Comparison of ENCODE assay signal across 21 cellular contexts in the genomic region with DNA sequence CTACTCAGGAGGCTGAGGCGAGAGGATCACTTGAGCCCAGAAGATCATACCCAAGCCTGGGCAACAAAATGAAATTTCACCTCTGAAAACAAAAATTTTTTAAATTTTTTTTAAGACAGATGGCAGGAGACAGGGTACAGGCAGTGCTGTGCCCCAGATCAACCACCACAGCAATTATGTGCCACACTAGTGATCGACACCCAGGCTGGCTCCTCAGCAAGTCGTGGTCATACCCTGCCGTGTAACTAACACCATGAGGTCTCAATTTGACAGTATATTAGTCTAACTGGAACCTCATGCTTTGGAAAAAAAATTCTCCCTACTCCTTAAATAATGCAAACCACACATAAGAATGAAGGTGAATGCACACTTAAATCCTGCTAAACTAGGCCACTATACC. TPM values are rescaled to one million over a fixed set of nuclear protein-coding genes. Genes with fewer than 3 reads are reported as not detected.
DNase-seq lines count a peak whose midpoint lies in the region; ATAC-seq, FAIRE-seq and TF ChIP-seq lines count a peak whose summit lies in the region.
"Had no signal": no experiment of that assay in that cellular context is flagged by ENCODE, and none has a peak within 500 bp of the region (broad histone marks: within the 10 kb centered on the region; RNA-seq: fewer than 3 reads in every experiment).

No MANE protein-coding gene starts in this region.

- POLR2A ChIA-PET in CD8-positive, alpha-beta memory T cell (lab: Charles Lee), result no interaction called here

- DNase-seq in CD4-positive, CD25-positive, alpha-beta regulatory T cell, result no peak
- DNase-seq in CD8-positive, alpha-beta memory T cell, result no peak
- DNase-seq in aorta (no peak), RCC 7860 (ENCODE audit: low spot score) (no peak)
- DNase-seq: activated naive CD8-positive, alpha-beta T cell treated with anti-CD3 and anti-CD28 coated beads, Interleukin-2, amount 10 ng/mL, durations not matched to agents 7 days and 5 days; DMS53; HCEC 1CT; kidney glomerular epithelial cell; NCI-H146; NCI-H446 treated with DMSO at 0.1 percent for 48 hours; Right ventricle myocardium superior; stimulated activated CD4-positive, alpha-beta T cell treated with anti-CD3 and anti-CD28 coated beads, Interleukin-4, amount 100 ng/mL, for 1 hour; T1000; tibial artery had no signal

- no peaks in the 10 kb centered on the region for H3K27me3 Mint-ChIP-seq in CD4-positive, CD25-positive, alpha-beta regulatory T cell
- H3K27me3 Mint-ChIP-seq in CD8-positive, alpha-beta memory T cell, result no peaks in the 10 kb centered on the region
- H3K27me3 Mint-ChIP-seq in activated naive CD8-positive, alpha-beta T cell, result no peaks in the 10 kb centered on the region
- no peaks in the 10 kb centered on the region for H3K27me3 Mint-ChIP-seq in nephron (ENCODE audit: low read depth)
- H3K27me3 Mint-ChIP-seq: activated naive CD8-positive, alpha-beta T cell treated with anti-CD3 and anti-CD28 coated beads, Interleukin-2, amount 10 ng/mL, durations not matched to agents 7 days and 5 days had no signal

- H3K4me3 Mint-ChIP-seq in CD4-positive, CD25-positive, alpha-beta regulatory T cell, result no peak overlapping the region
- H3K4me3 Mint-ChIP-seq in CD8-positive, alpha-beta memory T cell, result peak overlapping the region in 2 of 7 donors; percentile 9 to 39
- peak overlapping the region; percentile 48 for H3K4me3 Mint-ChIP-seq in activated naive CD8-positive, alpha-beta T cell
- no peak overlapping the region for H3K4me3 Mint-ChIP-seq in nephron

- H3K27me3 ChIP-seq in CD4-positive, CD25-positive, alpha-beta regulatory T cell (ENCODE audit: control insufficient read depth, insufficient read depth, low read length), result no peaks in the 10 kb centered on the region
- no peaks in the 10 kb centered on the region for H3K27me3 ChIP-seq in CD8-positive, alpha-beta memory T cell (ENCODE audit: insufficient read depth, low read length, poor library complexity, severe bottlenecking)
- H3K27me3 ChIP-seq in aorta (ENCODE audit: control insufficient read depth in 1 of 2, insufficient read depth in 2 of 2, low read length in 1 of 2), result no peaks in the 10 kb centered on the region
- H3K27me3 ChIP-seq: BLaER1, cardiac muscle cell, tibial artery had no signal

- peaks cover 93% of the 10 kb centered on the region for H3K36me3 ChIP-seq in CD4-positive, CD25-positive, alpha-beta regulatory T cell (ENCODE audit: control insufficient read depth, insufficient read depth, low read length)
- H3K36me3 ChIP-seq in CD8-positive, alpha-beta memory T cell (ENCODE audit: insufficient read depth, low read length), result peaks cover 70% of the 10 kb centered on the region
- peaks cover 4 to 20% of the 10 kb centered on the region in 2 donors for H3K36me3 ChIP-seq in aorta (ENCODE audit: control insufficient read depth in 1 of 2, insufficient read depth in 2 of 2, low read length in 1 of 2)

- FAIRE-seq in RCC 7860 (lab: Jason Lieb, UNC), result no peak
- FAIRE-seq: GM18507 had no signal

- peaks cover 54% of the 10 kb centered on the region for H3K36me3 Mint-ChIP-seq in CD4-positive, CD25-positive, alpha-beta regulatory T cell
- peaks cover 8 to 94% (median 14%) of the 10 kb centered on the region in 3 donors for H3K36me3 Mint-ChIP-seq in CD8-positive, alpha-beta memory T cell
- H3K36me3 Mint-ChIP-seq in activated naive CD8-positive, alpha-beta T cell, result peaks cover 3% of the 10 kb centered on the region
- peaks cover 76% of the 10 kb centered on the region for H3K36me3 Mint-ChIP-seq in nephron (ENCODE audit: low read depth)

- H3K4me1 ChIP-seq in CD4-positive, CD25-positive, alpha-beta regulatory T cell (ENCODE audit: control insufficient read depth, insufficient read depth, low read length, poor library complexity, severe bottlenecking), result peaks cover 33% of the 10 kb centered on the region
- H3K4me1 ChIP-seq in CD8-positive, alpha-beta memory T cell (ENCODE audit: insufficient read depth, low read length), result peaks cover 35% of the 10 kb centered on the region
- H3K4me1 ChIP-seq in aorta (ENCODE audit: control insufficient read depth in 1 of 2, insufficient read depth in 2 of 2, low read length in 2 of 2), result no peaks in the 10 kb centered on the region

- no peaks in the 10 kb centered on the region for H3K9me3 Mint-ChIP-seq in CD4-positive, CD25-positive, alpha-beta regulatory T cell
- no peaks in the 10 kb centered on the region for H3K9me3 Mint-ChIP-seq in CD8-positive, alpha-beta memory T cell
- no peaks in the 10 kb centered on the region for H3K9me3 Mint-ChIP-seq in activated naive CD8-positive, alpha-beta T cell (ENCODE audit: low read depth)
- no peaks in the 10 kb centered on the region for H3K9me3 Mint-ChIP-seq in nephron
- H3K9me3 Mint-ChIP-seq: activated naive CD8-positive, alpha-beta T cell treated with anti-CD3 and anti-CD28 coated beads, Interleukin-2, amount 10 ng/mL, durations not matched to agents 7 days and 5 days had no signal

- H3K9me3 ChIP-seq in CD4-positive, CD25-positive, alpha-beta regulatory T cell (ENCODE audit: control insufficient read depth in 2 of 2, low read length in 2 of 2), result no peaks in the 10 kb centered on the region
- no peaks in the 10 kb centered on the region for H3K9me3 ChIP-seq in CD8-positive, alpha-beta memory T cell (ENCODE audit: low read length)
- H3K9me3 ChIP-seq in aorta (ENCODE audit: control insufficient read depth, low read length), result no peaks in the 10 kb centered on the region
- H3K9me3 ChIP-seq: BLaER1, tibial artery had no signal

- no peak for TF ChIP-seq CTCF in nephron (IDR thresholded peaks at IDR 0.05; ENCODE audit: unreplicated experiment in 3 of 3)

- peak overlapping the region; percentile 2 to 91 (median 84) for H3K27ac Mint-ChIP-seq in CD4-positive, CD25-positive, alpha-beta regulatory T cell
- H3K27ac Mint-ChIP-seq in CD8-positive, alpha-beta memory T cell, result peak overlapping the region; percentile 38 to 91 (median 66)
- H3K27ac Mint-ChIP-seq in activated naive CD8-positive, alpha-beta T cell, result peak overlapping the region; percentile 72
- peak overlapping the region; percentile 48 to 87 (median 53) for H3K27ac Mint-ChIP-seq in nephron

- WGBS in aorta, 2 donors, result 79 to 87% methylated on average over 4 of the region's 4 CpGs

- CTCF ChIA-PET in CD8-positive, alpha-beta memory T cell (lab: Charles Lee), result interaction anchor here (1.0 to 5.0 kb wide), 2 partner anchors 60 to 62 kb away, joined by 3 to 27 read pairs; a partner anchor contains a TSS

- no peak for ATAC-seq in CD4-positive, CD25-positive, alpha-beta regulatory T cell (ENCODE audit: low read depth in 2 of 2)
- ATAC-seq in HG03196 (IDR thresholded peaks at IDR 0.05; ENCODE audit: unreplicated experiment) (no peak), aorta (ENCODE audit: low FRiP score) (no peak)
- ATAC-seq: sciatic nerve had no signal

- intact Hi-C loops in aorta (cut with DNase I), result no loop called here

- H3K4me3 ChIP-seq in CD4-positive, CD25-positive, alpha-beta regulatory T cell (ENCODE audit: low read depth, low read length), result peak overlapping the region; percentile 21
- H3K4me3 ChIP-seq in CD8-positive, alpha-beta memory T cell (ENCODE audit: low read length), result no peak overlapping the region
- no peak overlapping the region for H3K4me3 ChIP-seq in aorta (ENCODE audit: low read length in 2 of 2)
- H3K4me3 ChIP-seq: BLaER1, cardiac muscle cell, tibial artery had no signal

- H3K4me1 Mint-ChIP-seq in CD4-positive, CD25-positive, alpha-beta regulatory T cell, result peaks cover 7 to 78% (median 46%) of the 10 kb centered on the region in 4 donors
- H3K4me1 Mint-ChIP-seq in CD8-positive, alpha-beta memory T cell, result peaks cover 46 to 80% (median 78%) of the 10 kb centered on the region in 3 donors
- H3K4me1 Mint-ChIP-seq in activated naive CD8-positive, alpha-beta T cell (ENCODE audit: low read depth), result peaks cover 58% of the 10 kb centered on the region
- H3K4me1 Mint-ChIP-seq in nephron, result peaks cover 4% of the 10 kb centered on the region

- peak overlapping the region; percentile 18 for H3K27ac ChIP-seq in CD4-positive, CD25-positive, alpha-beta regulatory T cell (ENCODE audit: insufficient read depth, low read length, poor library complexity, severe bottlenecking)
- no peak overlapping the region for H3K27ac ChIP-seq in CD8-positive, alpha-beta memory T cell (ENCODE audit: low read depth, low read length)
- H3K27ac ChIP-seq in aorta (ENCODE audit: low read depth in 1 of 2, low read length in 2 of 2), result no peak overlapping the region
- H3K27ac ChIP-seq: BLaER1, cardiac muscle cell, tibial artery had no signal

RNA-seq across cellular contexts. Expression of a gene that starts 8.3 kb away (rescaled TPM):
- 389 TPM for total RNA-seq in CD4-positive, CD25-positive, alpha-beta regulatory T cell
- polyA plus RNA-seq in CD4-positive, CD25-positive, alpha-beta regulatory T cell, result 10 to 100 TPM; 66.6 to 78.6 (median 75.1) TPM
- total RNA-seq in CD8-positive, alpha-beta memory T cell, result 100 to 1,000 TPM; 235 to 241 TPM
- 139 TPM for polyA plus RNA-seq in CD8-positive, alpha-beta memory T cell
- 100 to 1,000 TPM; 112 to 116 TPM for total RNA-seq in aorta
- polyA plus RNA-seq in aorta, result 10 to 100 TPM; 13.6 to 23.8 TPM

RNA-seq across cellular contexts. Expression of a gene that starts 8.4 kb away (rescaled TPM):
- 7.1 TPM for total RNA-seq in CD4-positive, CD25-positive, alpha-beta regulatory T cell
- polyA plus RNA-seq in CD4-positive, CD25-positive, alpha-beta regulatory T cell, result 1 to 10 TPM; 1.3 to 2.4 (median 1.9) TPM
- 1 to 10 TPM; 2.7 to 2.9 TPM for total RNA-seq in CD8-positive, alpha-beta memory T cell
- 1.4 TPM for polyA plus RNA-seq in CD8-positive, alpha-beta memory T cell
- 1 to 10 TPM in 1 of 2 donors, under 1 TPM in 1; 0.87 to 2.4 TPM for total RNA-seq in aorta
- 1 to 10 TPM; 1.0 to 3.6 TPM for polyA plus RNA-seq in aorta

RNA-seq across cellular contexts. Expression of a gene that starts 21.7 kb away (rescaled TPM):
- total RNA-seq in CD4-positive, CD25-positive, alpha-beta regulatory T cell, result 67.5 TPM
- 10 to 100 TPM; 44.2 to 58.0 (median 47.4) TPM for polyA plus RNA-seq in CD4-positive, CD25-positive, alpha-beta regulatory T cell
- 10 to 100 TPM; 14.7 to 17.3 TPM for total RNA-seq in CD8-positive, alpha-beta memory T cell
- polyA plus RNA-seq in CD8-positive, alpha-beta memory T cell, result 55.2 TPM
- 10 to 100 TPM; 32.9 to 45.5 TPM for total RNA-seq in aorta
- polyA plus RNA-seq in aorta, result 10 to 100 TPM; 16.7 to 22.1 TPM

RNA-seq across cellular contexts. Expression of a gene that starts 38.8 kb away (rescaled TPM):
- total RNA-seq in CD4-positive, CD25-positive, alpha-beta regulatory T cell, result 13.1 TPM
- polyA plus RNA-seq in CD4-positive, CD25-positive, alpha-beta regulatory T cell, result under 1 TPM; 0.23 to 0.50 (median 0.42) TPM
- total RNA-seq in CD8-positive, alpha-beta memory T cell, result 1 to 10 TPM; 6.3 to 7.9 TPM
- polyA plus RNA-seq in CD8-positive, alpha-beta memory T cell, result 0.22 TPM
- 10 to 100 TPM; 15.6 to 20.9 TPM for total RNA-seq in aorta
- polyA plus RNA-seq in aorta, result 10 to 100 TPM in 1 of 2 donors, 1 to 10 TPM in 1; 4.5 to 22.6 TPM

RNA-seq across cellular contexts. Expression of a gene that starts 48.4 kb away (rescaled TPM):
- total RNA-seq in CD4-positive, CD25-positive, alpha-beta regulatory T cell, result 69.0 TPM
- 1 to 10 TPM; 3.1 to 5.8 (median 3.7) TPM for polyA plus RNA-seq in CD4-positive, CD25-positive, alpha-beta regulatory T cell
- total RNA-seq in CD8-positive, alpha-beta memory T cell, result 1 to 10 TPM; 4.4 to 4.9 TPM
- polyA plus RNA-seq in CD8-positive, alpha-beta memory T cell, result 4.6 TPM
- 10 to 100 TPM; 11.8 to 14.7 TPM for total RNA-seq in aorta
- 10 to 100 TPM; 12.6 to 13.3 TPM for polyA plus RNA-seq in aorta
